8 cellular contexts compared by ENCODE assay signal in the genomic region with DNA sequence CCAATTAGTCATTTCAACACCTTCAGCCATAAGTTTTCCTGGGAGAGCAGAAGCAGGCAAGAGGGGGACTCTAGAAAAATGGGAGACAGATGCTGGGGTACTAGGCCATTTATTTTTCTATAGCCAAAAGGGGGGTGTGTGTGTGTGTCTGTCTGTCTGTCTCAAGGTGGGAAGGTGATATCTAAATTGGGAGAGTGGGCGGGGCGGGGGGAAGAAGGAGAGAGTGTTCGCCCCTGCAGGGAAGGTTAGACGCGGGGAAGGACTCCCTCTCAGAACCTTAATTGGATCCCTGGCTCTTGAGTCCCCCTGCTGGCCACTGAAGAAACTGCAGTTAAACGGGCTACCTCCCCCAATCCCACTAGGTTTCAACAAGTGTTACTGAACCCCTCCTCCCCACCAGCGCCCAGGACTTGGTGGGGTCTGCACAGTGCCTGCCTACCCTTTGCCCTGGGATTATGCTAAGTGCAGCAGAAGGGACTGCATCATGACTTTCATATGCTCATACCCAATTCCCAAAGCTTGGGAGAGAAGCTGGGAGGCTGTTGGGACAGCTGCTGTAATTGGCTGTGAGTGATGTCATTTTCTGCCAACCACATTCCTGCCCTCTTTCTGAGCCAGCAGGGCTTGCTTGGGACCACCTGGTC. TPM values are rescaled to one million over a fixed set of nuclear protein-coding genes. Genes with fewer than 3 reads are reported as not detected.
A peak's percentile ranks its signal among the peaks of the same experiment; 100 is the strongest.
DNase-seq lines count a peak whose midpoint lies in the region; ATAC-seq and TF ChIP-seq lines count a peak whose summit lies in the region.

No MANE protein-coding gene starts in this region.

- peak; percentile 92 for TF ChIP-seq CTCF in GM10266 (IDR thresholded peaks at IDR 0.05; ENCODE audit: control insufficient read depth, insufficient read depth, low read depth, missing control alignments)
- peak; percentile 88 for TF ChIP-seq CTCF in hepatocyte (IDR thresholded peaks at IDR 0.05; ENCODE audit: poor library complexity)
- TF ChIP-seq CTCF in smooth muscle cell (IDR thresholded peaks at IDR 0.05; ENCODE audit: borderline replicate concordance, insufficient read depth, poor library complexity, severe bottlenecking), result peak; percentile 86

- H3K4me3 ChIP-seq in hepatocyte, result no peak overlapping the region
- H3K4me3 ChIP-seq in smooth muscle cell, result no peak overlapping the region

- H3K4me1 ChIP-seq in hepatocyte (ENCODE audit: insufficient read depth), result peaks cover 12% of the 10 kb centered on the region
- H3K4me1 ChIP-seq in smooth muscle cell (ENCODE audit: low read depth), result no peaks in the 10 kb centered on the region

- H2AFZ ChIP-seq in hepatocyte, result no peak overlapping the region
- H2AFZ ChIP-seq in smooth muscle cell (ENCODE audit: low read depth), result no peak overlapping the region

- H3F3A ChIP-seq in smooth muscle cell (ENCODE audit: low read depth), result no peaks in the 10 kb centered on the region

- ATAC-seq in GM18907 (IDR thresholded peaks at IDR 0.05; ENCODE audit: unreplicated experiment) (no peak), GM21737 (IDR thresholded peaks at IDR 0.05; ENCODE audit: unreplicated experiment) (no peak)

- H4K20me1 ChIP-seq in hepatocyte (ENCODE audit: insufficient read depth, poor library complexity, severe bottlenecking) (peaks cover 4% of the 10 kb centered on the region), smooth muscle cell (ENCODE audit: low read depth) (no peaks in the 10 kb centered on the region)

- no peak overlapping the region for H3K4me2 ChIP-seq in hepatocyte
- H3K4me2 ChIP-seq in smooth muscle cell, result no peak overlapping the region

- peak overlapping the region; percentile 23 for H3K27ac ChIP-seq in hepatocyte
- H3K27ac ChIP-seq in smooth muscle cell (ENCODE audit: low read depth), result no peak overlapping the region

- WGBS in hepatocyte (ENCODE audit: low lambda C conversion rate, missing lambda C conversion rate), result 28% methylated on average over 5 of the region's 7 CpGs
- 15% methylated on average over 6 of the region's 7 CpGs for WGBS in smooth muscle cell (ENCODE audit: low lambda C conversion rate)

- H3K36me3 ChIP-seq in hepatocyte (replicated peaks; ENCODE audit: insufficient read depth, low read depth), result peaks cover 5% of the 10 kb centered on the region
- H3K36me3 ChIP-seq in smooth muscle cell (ENCODE audit: low read depth), result no peaks in the 10 kb centered on the region

- H3K9me3 ChIP-seq in hepatocyte (ENCODE audit: low read depth) (no peaks in the 10 kb centered on the region), smooth muscle cell (replicated peaks; ENCODE audit: low read depth) (no peaks in the 10 kb centered on the region)

- peak; percentile 90 for DNase-seq in GM10266 (ENCODE audit: extremely low spot score)
- peak; percentile 43 for DNase-seq in NCI-H1105 (lab: John Stamatoyannopoulos, UW)
- peak; percentile 76 for DNase-seq in T-helper 9 cell
- peak in 55 of 58 donors; percentile 20 to 85 (median 58) for DNase-seq in anterior cingulate cortex (lab: John Stamatoyannopoulos, UW)
- DNase-seq in hepatocyte (ENCODE audit: low spot score), result peak; percentile 78
- DNase-seq in smooth muscle cell (lab: John Stamatoyannopoulos, UW; ENCODE audit: unreplicated experiment), result peak; percentile 54

- no peak overlapping the region for H3K9ac ChIP-seq in smooth muscle cell (ENCODE audit: low read depth)

- H3K79me2 ChIP-seq in hepatocyte (peaks cover 3% of the 10 kb centered on the region), smooth muscle cell (ENCODE audit: low read depth) (no peaks in the 10 kb centered on the region)

- H3K9me2 ChIP-seq in hepatocyte (replicated peaks; ENCODE audit: insufficient read depth), result no peaks in the 10 kb centered on the region

- H3K27me3 ChIP-seq in hepatocyte, result no peaks in the 10 kb centered on the region
- no peaks in the 10 kb centered on the region for H3K27me3 ChIP-seq in smooth muscle cell (ENCODE audit: low read depth)

RNA-seq across cellular contexts. Expression of a gene that starts 45.8 kb away (rescaled TPM):
- total RNA-seq in hepatocyte (18.0 and 24.3 TPM in 2 replicates), smooth muscle cell (3.5 and 5.3 TPM in 2 replicates)
- polyA plus RNA-seq in hepatocyte (79.9 and 87.8 TPM in 2 replicates), smooth muscle cell (31.9 and 35.9 TPM in 2 replicates)

RNA-seq across cellular contexts. Expression of a gene that starts 46.3 kb away (rescaled TPM):
- total RNA-seq in hepatocyte (106 and 115 TPM in 2 replicates), smooth muscle cell (168 and 172 TPM in 2 replicates)
- polyA plus RNA-seq in hepatocyte (28.2 and 45.2 TPM in 2 replicates), smooth muscle cell (92.9 and 102 TPM in 2 replicates)
